In genomic region chr9:78261403-78262001, GRCh38 we compare ENCODE assay signal across 8 cellular contexts. TPM values are rescaled to one million over a fixed set of nuclear protein-coding genes. Genes with fewer than 3 reads are reported as not detected.
DNase-seq lines count a peak whose midpoint lies in the region; ATAC-seq and TF ChIP-seq lines count a peak whose summit lies in the region.

No MANE protein-coding gene starts in this region.

- no peaks in the 10 kb centered on the region for H3K27me3 Mint-ChIP-seq in activated T-cell treated with anti-CD3 and anti-CD28 coated beads, Interleukin-2, amount 50 U/mL, for 72 hours (ENCODE audit: low read depth)

- no peaks in the 10 kb centered on the region for H3K27me3 ChIP-seq in thoracic aorta (replicated peaks; ENCODE audit: insufficient read depth)

- peak; percentile 64 for TF ChIP-seq CTCF in fibroblast of villous mesenchyme (IDR thresholded peaks at IDR 0.05; ENCODE audit: insufficient read depth, low read depth, low read length)
- TF ChIP-seq CTCF in thoracic aorta (IDR thresholded peaks at IDR 0.05): peak; percentile 61

- H3K9me3 ChIP-seq in thoracic aorta: no peaks in the 10 kb centered on the region

- H3K4me1 Mint-ChIP-seq in activated T-cell treated with anti-CD3 and anti-CD28 coated beads, Interleukin-2, amount 50 U/mL, for 72 hours (ENCODE audit: low read depth): no peaks in the 10 kb centered on the region

- no peaks in the 10 kb centered on the region for H3K36me3 ChIP-seq in thoracic aorta

- DNase-seq in NCI-H2081 (lab: John Stamatoyannopoulos, UW) (peak; percentile 6 to 9), NCI-H2081 treated with DMSO at 0.1 percent for 48 hours (lab: John Stamatoyannopoulos, UW) (no peak), SK-N-DZ (ENCODE audit: low spot score) (peak; percentile 20), fibroblast of villous mesenchyme (ENCODE audit: low read depth) (peak; percentile 54), thoracic aorta (ENCODE audit: low spot score) (no peak), left colon (no peak)
- no peak for DNase-seq in activated T-cell treated with anti-CD3 and anti-CD28 coated beads, Interleukin-2, amount 50 U/mL, for 72 hours

- no peak overlapping the region for H3K27ac ChIP-seq in thoracic aorta

- intact Hi-C loops in left colon (cut with DNase I, micrococcal nuclease): loop anchor here in 1 of 2 donors (5.0 kb wide), 1 partner anchor 106 kb away; no protein-coding TSS in a partner anchor

- no peak overlapping the region for H3K4me3 ChIP-seq in fibroblast of villous mesenchyme (ENCODE audit: low read depth, low read length)
- H3K4me3 ChIP-seq in thoracic aorta: no peak overlapping the region

- no peak overlapping the region for H3K4me3 Mint-ChIP-seq in activated T-cell treated with anti-CD3 and anti-CD28 coated beads, Interleukin-2, amount 50 U/mL, for 72 hours

- no peak overlapping the region for H3K27ac Mint-ChIP-seq in activated T-cell treated with anti-CD3 and anti-CD28 coated beads, Interleukin-2, amount 50 U/mL, for 72 hours

- ATAC-seq in HG03135 (IDR thresholded peaks at IDR 0.05; ENCODE audit: unreplicated experiment) (peak; percentile 60), thoracic aorta (ENCODE audit: insufficient number of reproducible peaks, low FRiP score, low read depth) (no peak), left colon (no peak)
- ATAC-seq in activated T-cell treated with anti-CD3 and anti-CD28 coated beads, Interleukin-2, amount 50 U/mL, for 72 hours (replicated peaks in 1 of 2): no peak

- H3K9me3 Mint-ChIP-seq in activated T-cell treated with anti-CD3 and anti-CD28 coated beads, Interleukin-2, amount 50 U/mL, for 72 hours: no peaks in the 10 kb centered on the region

- no peaks in the 10 kb centered on the region for H3K4me1 ChIP-seq in thoracic aorta (ENCODE audit: control insufficient read depth in 1 of 2, low read depth in 2 of 2)

- peaks cover 6 to 18% of the 10 kb centered on the region in 2 donors for H3K36me3 Mint-ChIP-seq in activated T-cell treated with anti-CD3 and anti-CD28 coated beads, Interleukin-2, amount 50 U/mL, for 72 hours (ENCODE audit: insufficient read depth in 2 of 2)

RNA-seq across cellular contexts. Expression of gene CEP78, which starts 25.6 kb away (rescaled TPM):
- 38.7 and 39.8 TPM in 2 replicates for polyA plus RNA-seq in SK-N-DZ (2014; cell fraction: cytosol; rRNA removed)
- polyA plus RNA-seq in SK-N-DZ (2014; cell fraction: nucleus; rRNA removed): 75.4 and 107 TPM in 2 replicates
- total RNA-seq in fibroblast of villous mesenchyme (20.0 and 27.6 TPM in 2 replicates), thoracic aorta (10 to 100 TPM in 1 of 2 donors, 1 to 10 TPM in 1; 5.6 to 10.4 TPM), left colon (10 to 100 TPM in 1 of 2 donors, 1 to 10 TPM in 1; 7.9 to 11.1 TPM)
- 10 to 100 TPM; 42.3 to 43.6 TPM for total RNA-seq in activated T-cell treated with anti-CD3 and anti-CD28 coated beads, Interleukin-2, amount 50 U/mL, for 72 hours

RNA-seq across cellular contexts. Expression of gene PSAT1, which starts 35.4 kb away (rescaled TPM):
- 245 and 255 TPM in 2 replicates for polyA plus RNA-seq in SK-N-DZ (2014; cell fraction: cytosol; rRNA removed)
- 92.5 and 110 TPM in 2 replicates for polyA plus RNA-seq in SK-N-DZ (2014; cell fraction: nucleus; rRNA removed)
- total RNA-seq in fibroblast of villous mesenchyme: 106 and 158 TPM in 2 replicates
- total RNA-seq in thoracic aorta: 1 to 10 TPM; 1.6 to 1.9 TPM
- 100 to 1,000 TPM; 206 to 242 TPM for total RNA-seq in activated T-cell treated with anti-CD3 and anti-CD28 coated beads, Interleukin-2, amount 50 U/mL, for 72 hours
- total RNA-seq in left colon: 10 to 100 TPM in 1 of 2 donors, 1 to 10 TPM in 1; 2.0 to 12.6 TPM

Comparison
In these comparisons a context has a peak if more than half of its experiments do, and no peak if none do; other contexts are left out.
1. DNase-seq: peak in NCI-H2081 (2 of 2), SK-N-DZ (single experiment) and fibroblast of villous mesenchyme (single experiment); none in NCI-H2081 treated with DMSO at 0.1 percent for 48 hours (single experiment), thoracic aorta (single experiment), activated T-cell treated with anti-CD3 and anti-CD28 coated beads, Interleukin-2, amount 50 U/mL, for 72 hours (0 of 2) and left colon (0 of 2).